ENCODE assay signal across 8 cellular contexts in genomic region chr16:4614571-4615388, GRCh38. TPM values are rescaled to one million over a fixed set of nuclear protein-coding genes. Genes with fewer than 3 reads are reported as not detected.
DNase-seq lines count a peak whose midpoint lies in the region; ATAC-seq, FAIRE-seq and TF ChIP-seq lines count a peak whose summit lies in the region.

Gene UBALD1 (minus strand): TSS chr16:4614888. CDS start chr16:4614797, 91 bp downstream.

- in situ Hi-C loops in GM13976 (cut with MboI; ENCODE audit: low sequenced_read_pairs, unreplicated experiment), result no loop called here

- H3K36me3 ChIP-seq in adrenal gland (replicated peaks in 1 of 2) (no peaks in the 10 kb centered on the region), prostate gland (no peaks in the 10 kb centered on the region)

- peak; percentile 79 to 96 for TF ChIP-seq POLR2A in adrenal gland (IDR thresholded peaks at IDR 0.05)
- TF ChIP-seq POLR2A in prostate gland (IDR thresholded peaks at IDR 0.05), result peak; percentile 98

- H3K9me3 ChIP-seq in adrenal gland (replicated peaks in 1 of 3), result no peaks in the 10 kb centered on the region
- no peaks in the 10 kb centered on the region for H3K9me3 ChIP-seq in prostate gland

- H3K4me1 ChIP-seq in adrenal gland (replicated peaks in 1 of 2) (peaks cover 19 to 47% of the 10 kb centered on the region in 2 donors), prostate gland (replicated peaks) (peaks cover 24% of the 10 kb centered on the region)

- peak within 1 kb of the TSS; percentile 34 to 100 (median 62) for H3K4me3 ChIP-seq in adrenal gland
- H3K4me3 ChIP-seq in prostate gland, result peak within 1 kb of the TSS; percentile 96 to 98

- TF ChIP-seq CTCF in GM13976 (IDR thresholded peaks at IDR 0.05; ENCODE audit: borderline replicate concordance, control extremely low read depth, extremely low read depth, insufficient read depth, missing control alignments) (no peak), adrenal gland (IDR thresholded peaks at IDR 0.05) (no peak), prostate gland (IDR thresholded peaks at IDR 0.05) (peak in 1 of 4 experiments; percentile 27)

- H3K27me3 ChIP-seq in adrenal gland, result no peaks in the 10 kb centered on the region
- no peaks in the 10 kb centered on the region for H3K27me3 ChIP-seq in prostate gland (replicated peaks; ENCODE audit: insufficient read depth)

- peak; percentile 58 for ATAC-seq in HG02759 (IDR thresholded peaks at IDR 0.05; ENCODE audit: unreplicated experiment)
- ATAC-seq in left cardiac atrium, result peak; percentile 68 to 78

- H3K27ac ChIP-seq in adrenal gland, result peak within 1 kb of the TSS; percentile 70 to 95 (median 83)
- peak within 1 kb of the TSS; percentile 100 for H3K27ac ChIP-seq in prostate gland

- DNase-seq in GM13976 (ENCODE audit: low spot score) (peak; percentile 94), NCI-H1105 treated with DMSO at 0.1 percent for 48 hours (lab: John Stamatoyannopoulos, UW) (peak; percentile 44), adrenal gland (peak; percentile 83 to 94 (median 88)), left cardiac atrium (peak; percentile 91), prostate gland (ENCODE audit: low spot score) (peak; percentile 90), urothelium cell line (ENCODE audit: low spot score) (peak; percentile 91)

- intact Hi-C loops in T-helper 1 cell treated with Interleukin-12 subunit alpha and Interleukin-12 subunit beta and Interleukin-4 antibody, amounts not matched to agents 30 ng/mL and 1 ng/mL, for 36 hours (cut with micrococcal nuclease), result loop anchor here (1.0 to 10.0 kb wide), 3 partner anchors 36 to 1000 kb away; partner anchors contain the start of genes GLYR1, SLX4 and UBN1
- intact Hi-C loops in adrenal gland (cut with DNase I), result no loop called here
- intact Hi-C loops in left cardiac atrium (cut with DNase I), result no loop called here
- intact Hi-C loops in prostate gland (cut with DNase I), result loop anchor here (5.0 to 10.0 kb wide), 3 partner anchors 78 to 343 kb away; partner anchors contain the start of genes ANKS3, DNAAF8, NUDT16L1 and SEC14L5

- FAIRE-seq in urothelium cell line (lab: Jason Lieb, UNC), result peak; percentile 90

- 8 to 16% (median 8%) methylated on average over 13 to 101 of the region's 101 CpGs; no CpG with 5 or more reads in 1 of the 4 donors for WGBS in adrenal gland, 4 donors
- 6% methylated on average over 82 of the region's 101 CpGs for WGBS in prostate gland

RNA-seq across cellular contexts. Expression of gene UBALD1, which starts in this region (rescaled TPM):
- 22.0 TPM in 2 replicates for total RNA-seq in T-helper 1 cell treated with Interleukin-12 subunit alpha and Interleukin-12 subunit beta and Interleukin-4 antibody, amounts not matched to agents 30 ng/mL and 1 ng/mL, for 36 hours
- 10 to 100 TPM; 12.0 to 34.3 (median 16.7) TPM for total RNA-seq in adrenal gland
- 10 to 100 TPM in 2 of 3 donors, 1 to 10 TPM in 1; 3.7 to 92.7 (median 31.9) TPM for polyA plus RNA-seq in adrenal gland
- 10 to 100 TPM; 19.6 to 20.0 TPM for total RNA-seq in left cardiac atrium
- total RNA-seq in prostate gland, result 10 to 100 TPM; 14.5 to 22.1 TPM

Comparison
In these comparisons a context has a peak if more than half of its experiments do, and no peak if none do; other contexts are left out.
1. Peak in every context shown above with its lines: DNase-seq, ATAC-seq, H3K4me3 ChIP-seq and H3K27ac ChIP-seq.
2. DNase-seq: peak in every context shown above with its lines; median percentile 94 in GM13976; 91 in left cardiac atrium; 91 in urothelium cell line; 90 in prostate gland; 88 in adrenal gland; 44 in NCI-H1105 treated with DMSO at 0.1 percent for 48 hours.
3. intact Hi-C loops: an anchor here in T-helper 1 cell treated with Interleukin-12 subunit alpha and Interleukin-12 subunit beta and Interleukin-4 antibody, amounts not matched to agents 30 ng/mL and 1 ng/mL, for 36 hours (1.0 to 10.0 kb wide) and prostate gland (5.0 to 10.0 kb wide); none called in adrenal gland and left cardiac atrium.